ENCODE assay signal across 8 cellular contexts in genomic region chr15:72375846-72376581, GRCh38. TPM values are rescaled to one million over a fixed set of nuclear protein-coding genes. Genes with fewer than 3 reads are reported as not detected.
A peak's percentile ranks its signal among the peaks of the same experiment; 100 is the strongest.
DNase-seq lines count a peak whose midpoint lies in the region; ATAC-seq and TF ChIP-seq lines count a peak whose summit lies in the region.

HEXA (minus strand) TSS chr15:72376014; CDS start chr15:72375972, 42 bp downstream.

- H3K4me1 ChIP-seq in Panc1 (ENCODE audit: control insufficient read depth, insufficient read depth, low read length) (peaks cover 8% of the 10 kb centered on the region; the same call in 1 of the 2 replicates), muscle layer of colon (ENCODE audit: insufficient read depth, low read length) (peaks cover 30% of the 10 kb centered on the region)

- H3K27ac ChIP-seq in Panc1 (ENCODE audit: low read length) (peak within 1 kb of the TSS; percentile 93), muscle layer of colon (ENCODE audit: low read depth, low read length) (peak within 1 kb of the TSS; percentile 87)

- H3K4me3 ChIP-seq in Panc1 (ENCODE audit: low read depth in 2 of 2, low read length in 2 of 2): peak within 1 kb of the TSS; percentile 78 to 79
- peak within 1 kb of the TSS; percentile 71 to 89 for H3K4me3 ChIP-seq in muscle layer of colon (ENCODE audit: low read depth in 1 of 2, low read length in 2 of 2)

- peak within 1 kb of the TSS; percentile 85 for H3K9ac ChIP-seq in muscle layer of colon (ENCODE audit: low read length)

- H3K9me3 ChIP-seq in Panc1 (ENCODE audit: control insufficient read depth, insufficient read depth, low read depth, low read length) (no peaks in the 10 kb centered on the region), muscle layer of colon (ENCODE audit: low read length) (no peaks in the 10 kb centered on the region)

- CTCF ChIA-PET in Panc1 (lab: Charles Lee): interaction anchor here (0.6 to 1.0 kb wide), 3 partner anchors 24 to 83 kb away, joined by 3 to 9 read pairs (median 5); no protein-coding TSS in a partner anchor

- BruUV-seq in Panc1 (replicated peaks; lab: Mats Ljungman, UMichigan): TSS peak; percentile 97

- ATAC-seq in GM21723 (IDR thresholded peaks at IDR 0.05; ENCODE audit: unreplicated experiment) (peak; percentile 85), Panc1 (peak; percentile 96), esophagus mucosa (peak; percentile 91)
- ATAC-seq in activated T-cell treated with anti-CD3 and anti-CD28 coated beads, Interleukin-2, amount 50 U/mL, for 4 hours: peak; percentile 87 to 91

- H3K27me3 ChIP-seq in Panc1 (ENCODE audit: control insufficient read depth, insufficient read depth, low read length) (no peaks in the 10 kb centered on the region), muscle layer of colon (ENCODE audit: control insufficient read depth in 1 of 2, insufficient read depth in 2 of 2, low read length in 2 of 2) (no peaks in the 10 kb centered on the region)

- H3K36me3 Mint-ChIP-seq in activated T-cell treated with anti-CD3 and anti-CD28 coated beads, Interleukin-2, amount 50 U/mL, for 4 hours (ENCODE audit: insufficient read depth): peaks cover under 1% of the 10 kb centered on the region

- intact Hi-C loops in Panc1 (cut with micrococcal nuclease; ENCODE audit: unreplicated experiment): loop anchor here (10.0 kb wide), 1 partner anchor 99 kb away; the partner anchor contains the start of gene ARIH1

- H3K27me3 Mint-ChIP-seq in activated T-cell treated with anti-CD3 and anti-CD28 coated beads, Interleukin-2, amount 50 U/mL, for 4 hours (ENCODE audit: low read depth): no peaks in the 10 kb centered on the region

- in situ Hi-C loops in Panc1 (cut with HindIII; ENCODE audit: low pct_unique_long_range_greater_than_20kb, low sequenced_read_pairs): no loop called here

- H3K36me3 ChIP-seq in Panc1 (ENCODE audit: control insufficient read depth, insufficient read depth, low read length): no peaks in the 10 kb centered on the region
- H3K36me3 ChIP-seq in muscle layer of colon (ENCODE audit: insufficient read depth, low read length): no peaks in the 10 kb centered on the region

- no peak for TF ChIP-seq CTCF in Panc1 (IDR thresholded peaks at IDR 0.05)

- peak; percentile 95 for DNase-seq in DMS53 (lab: John Stamatoyannopoulos, UW)
- peak; percentile 70 for DNase-seq in KG1 (lab: John Stamatoyannopoulos, UW)
- peak; percentile 73 for DNase-seq in Panc1 (ENCODE audit: low read depth, low spot score)
- DNase-seq in activated T-cell treated with anti-CD3 and anti-CD28 coated beads, Interleukin-2, amount 50 U/mL, for 4 hours: peak; percentile 87
- DNase-seq in stimulated activated CD8-positive, alpha-beta memory T cell treated with anti-CD3 and anti-CD28 coated beads, Interleukin-7, amount 100 ng/mL, for 1 hour (ENCODE audit: low read depth in 2 of 2): peak; percentile 91 to 92

- POLR2A ChIA-PET in Panc1 (lab: Charles Lee): interaction anchor here (0.6 to 1.3 kb wide), 4 partner anchors 83 to 234 kb away, joined by 3 to 6 read pairs (median 3); no protein-coding TSS in a partner anchor

- H3K4me1 Mint-ChIP-seq in activated T-cell treated with anti-CD3 and anti-CD28 coated beads, Interleukin-2, amount 50 U/mL, for 4 hours (ENCODE audit: low read depth): peaks cover 53% of the 10 kb centered on the region

- peak within 1 kb of the TSS; percentile 95 for H3K4me3 Mint-ChIP-seq in activated T-cell treated with anti-CD3 and anti-CD28 coated beads, Interleukin-2, amount 50 U/mL, for 4 hours

- H3K9me3 Mint-ChIP-seq in activated T-cell treated with anti-CD3 and anti-CD28 coated beads, Interleukin-2, amount 50 U/mL, for 4 hours: no peaks in the 10 kb centered on the region

RNA-seq across cellular contexts. Expression of gene HEXA, which starts in this region (rescaled TPM):
- total RNA-seq in Panc1 (2021; ENCODE audit: unreplicated experiment) (199 TPM), esophagus mucosa (38.3 TPM)
- 114 TPM for polyA plus RNA-seq in Panc1 (2012; ENCODE audit: insufficient read length)
- total RNA-seq in activated T-cell treated with anti-CD3 and anti-CD28 coated beads, Interleukin-2, amount 50 U/mL, for 4 hours: 10 to 100 TPM; 50.7 to 51.4 (median 50.7) TPM

Comparison
In these comparisons a context has a peak if more than half of its experiments do, and no peak if none do; other contexts are left out.
1. Peak in every context shown above with its lines: DNase-seq, ATAC-seq, H3K4me3 ChIP-seq and H3K27ac ChIP-seq.